In the genomic region with DNA sequence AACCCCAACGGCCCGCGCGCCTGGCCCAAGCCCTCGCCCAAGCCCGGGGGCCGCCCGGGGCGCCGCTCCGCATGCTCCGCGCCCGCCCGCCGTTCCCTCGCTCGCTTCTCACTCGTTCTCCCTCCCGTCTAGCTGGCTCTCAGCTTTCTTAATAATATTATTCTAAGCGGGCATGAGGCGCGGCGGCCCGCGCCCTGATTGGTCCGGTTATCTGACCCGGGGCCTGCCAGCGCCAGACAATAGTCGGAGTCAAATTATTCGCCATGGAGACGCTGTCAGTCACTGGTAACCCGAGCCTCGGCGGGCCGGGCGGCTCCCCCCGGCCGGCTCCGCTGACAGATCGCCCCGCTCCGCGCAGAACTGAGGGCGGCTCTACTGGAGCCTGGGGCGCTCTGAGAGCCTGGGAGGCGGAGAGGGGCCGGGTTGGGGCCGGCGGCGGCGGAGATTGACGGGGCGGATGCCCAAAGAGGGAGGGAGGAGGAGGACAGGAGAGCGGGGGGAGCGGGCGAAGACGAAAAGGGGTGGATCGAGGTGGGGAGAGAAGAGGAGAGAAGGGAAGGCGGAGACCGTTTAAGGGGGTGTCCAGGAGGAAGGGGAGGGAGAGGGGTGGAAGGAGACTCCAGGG, we compare ENCODE assay signal across 8 cellular contexts. TPM values are rescaled to one million over a fixed set of nuclear protein-coding genes. Genes with fewer than 3 reads are reported as not detected.
DNase-seq lines count a peak whose midpoint lies in the region; ATAC-seq and FAIRE-seq lines count a peak whose summit lies in the region.

Gene SIX2 (minus strand): TSS at position 150 of the 625 bp plus-strand sequence. CDS start 342 bp downstream, outside the sequence.

- H3K36me3 ChIP-seq in thymus (ENCODE audit: control insufficient read depth, insufficient read depth), result no peaks in the 10 kb centered on the region

- H3K4me3 ChIP-seq in thymus (ENCODE audit: low read length), result peak within 1 kb of the TSS; percentile 35

- peaks cover 98% of the 10 kb centered on the region for H3K27me3 ChIP-seq in thymus (ENCODE audit: control insufficient read depth, insufficient read depth)

- H3K27ac ChIP-seq in thymus (ENCODE audit: low read depth), result peak within 1 kb of the TSS; percentile 60

- ATAC-seq in HG03571 (IDR thresholded peaks at IDR 0.05; ENCODE audit: unreplicated experiment), result no peak
- no peak for ATAC-seq in GM21529 (IDR thresholded peaks at IDR 0.05; ENCODE audit: unreplicated experiment)

- peaks cover 10% of the 10 kb centered on the region for H3K4me1 ChIP-seq in thymus (ENCODE audit: control insufficient read depth, insufficient read depth, low read length)

- FAIRE-seq in endometrium (lab: Jason Lieb, UNC), result peak; percentile 69

- DNase-seq in DMS79 (lab: John Stamatoyannopoulos, UW) (peak; percentile 95), LHCN-M2 (ENCODE audit: low read depth) (peak; percentile 99), SHP77 treated with DMSO at 0.1 percent for 48 hours (lab: John Stamatoyannopoulos, UW) (peak; percentile 91), lung microvascular endothelial cell (ENCODE audit: low read depth in 2 of 2) (peak; percentile 88 to 92)

- WGBS in thymus, result 2% methylated on average over 61 of the region's 61 CpGs

- H3K9me3 ChIP-seq in thymus (ENCODE audit: control insufficient read depth), result peaks cover 3% of the 10 kb centered on the region

RNA-seq across cellular contexts. Expression of gene SIX2, which starts in this region (rescaled TPM):
- total RNA-seq in LHCN-M2 (2014; rRNA removed) (55.6 and 65.7 TPM in 2 replicates), lung microvascular endothelial cell (not detected in 2 replicates)
- polyA plus RNA-seq in LHCN-M2 (2012), result 44.5 TPM
- 16.7 TPM for polyA plus RNA-seq in thymus

Comparison
In these comparisons a context has a peak if more than half of its experiments do, and no peak if none do; other contexts are left out.
1. RNA of gene SIX2 (total RNA-seq): 55.6 to 65.7 TPM in LHCN-M2; not detected in lung microvascular endothelial cell; every median in the first group is over 10 times any median in the second.
2. Peak in DNase-seq in lung microvascular endothelial cell; RNA of the gene not detected or under 1 TPM.
3. Peak in every context shown above with its lines, with median percentiles within 50 percentile points of each other: DNase-seq.